In genomic region chr12:98578821-98579220, GRCh38 we compare ENCODE assay signal across 15 cellular contexts. TPM values are rescaled to one million over a fixed set of nuclear protein-coding genes. Genes with fewer than 3 reads are reported as not detected.
DNase-seq lines count a peak whose midpoint lies in the region; ATAC-seq, FAIRE-seq and TF ChIP-seq lines count a peak whose summit lies in the region.
"Had no signal": no experiment of that assay in that cellular context is flagged by ENCODE, and none has a peak within 500 bp of the region (broad histone marks: within the 10 kb centered on the region; RNA-seq: fewer than 3 reads in every experiment).

No MANE protein-coding gene starts in this region.

- POLR2A ChIA-PET in HepG2 (lab: Yijun Ruan, JAX): interaction anchor here (1.0 to 1.9 kb wide), 2 partner anchors 12 to 14 kb away, joined by 4 to 6 read pairs; partner anchors contain the start of gene SLC25A3

- no peaks in the 10 kb centered on the region for H3K4me1 Mint-ChIP-seq in activated T-cell treated with anti-CD3 and anti-CD28 coated beads, Interleukin-2, amount 50 U/mL, for 4 hours (ENCODE audit: low read depth)
- H3K4me1 Mint-ChIP-seq: naive thymus-derived CD8-positive, alpha-beta T cell had no signal

- no peak for TF ChIP-seq CTCF in NB4 (IDR thresholded peaks at IDR 0.05; ENCODE audit: low read depth, low read length)
- TF ChIP-seq CTCF in choroid plexus epithelial cell (conservative IDR thresholded peaks at IDR 0.05; ENCODE audit: low read depth, low read length): no peak
- no peak for TF ChIP-seq CTCF in HepG2 (CRISPR knock-in tag; IDR thresholded peaks at IDR 0.05)
- no peak for TF ChIP-seq CTCF in ovary (IDR thresholded peaks at IDR 0.05)

- in situ Hi-C loops in HepG2 (cut with HindIII; ENCODE audit: extremely low pct_ligation_motif_present, low pct_unique_long_range_greater_than_20kb): no loop called here

- no peaks in the 10 kb centered on the region for H4K20me1 ChIP-seq in HepG2 (ENCODE audit: insufficient read depth, low read length)

- H3K27ac ChIP-seq in HepG2 (ENCODE audit: extremely low read length, insufficient read depth, low read length) (no peak overlapping the region), ovary (no peak overlapping the region)
- H3K27ac ChIP-seq: coronary artery, SK-N-MC had no signal

- no peak for TF ChIP-seq POLR2A in H54 (IDR thresholded peaks at IDR 0.05; ENCODE audit: low read depth, low read length)
- TF ChIP-seq POLR2A in NB4 (IDR thresholded peaks at IDR 0.05; ENCODE audit: extremely low read depth, insufficient read length): no peak
- TF ChIP-seq POLR2A in HepG2 (IDR thresholded peaks at IDR 0.05; ENCODE audit: insufficient read depth in 1 of 2, low read depth in 2 of 2, low read length in 2 of 2): no peak
- TF ChIP-seq POLR2A in ovary (IDR thresholded peaks at IDR 0.05): no peak

- H2AFZ ChIP-seq in HepG2 (ENCODE audit: low read length): peak overlapping the region; percentile 34

- DNase-seq in H54 (ENCODE audit: insufficient read length, low spot score): no peak
- DNase-seq in NB4 (ENCODE audit: low read depth): peak; percentile 42
- peak; percentile 85 for DNase-seq in choroid plexus epithelial cell (ENCODE audit: low read depth)
- no peak for DNase-seq in HepG2 (ENCODE audit: low spot score)
- no peak for DNase-seq in activated T-cell treated with anti-CD3 and anti-CD28 coated beads, Interleukin-2, amount 50 U/mL, for 4 hours
- no peak for DNase-seq in ovary
- DNase-seq: activated CD4-positive, alpha-beta T cell treated with anti-CD3 and anti-CD28 coated beads, Interleukin-2, amount 50 U/mL, for 4 hours; activated T-cell treated with anti-CD3 and anti-CD28 coated beads, Interleukin-2, amount 50 U/mL, for 72 hours; EL; hippocampal formation; left ventricle myocardium superior; naive thymus-derived CD8-positive, alpha-beta T cell had no signal

- CTCF ChIA-PET in HepG2 (lab: Yijun Ruan, JAX; ENCODE audit: low intra/inter-chr PET ratio, low total read pairs): no interaction called here

- H3K4me1 ChIP-seq in HepG2 (ENCODE audit: insufficient read depth, low read length) (peaks cover 34% of the 10 kb centered on the region), ovary (ENCODE audit: insufficient read depth) (no peaks in the 10 kb centered on the region)

- WGBS in HepG2 (ENCODE audit: low lambda C conversion rate): 15% methylated on average over 2 of the region's 2 CpGs
- WGBS in ovary, 3 donors: 65 to 70% (median 70%) methylated on average over 2 of the region's 2 CpGs

- H3K36me3 ChIP-seq in HepG2 (replicated peaks in 1 of 2; ENCODE audit: control insufficient read depth in 1 of 2, insufficient read depth in 2 of 2, low read length in 2 of 2) (no peaks in the 10 kb centered on the region), ovary (no peaks in the 10 kb centered on the region)

- BruUV-seq in HepG2 (replicated peaks; lab: Mats Ljungman, UMichigan): no TSS peak

- H3K4me3 Mint-ChIP-seq in activated T-cell treated with anti-CD3 and anti-CD28 coated beads, Interleukin-2, amount 50 U/mL, for 4 hours: no peak overlapping the region
- H3K4me3 Mint-ChIP-seq: activated T-cell treated with anti-CD3 and anti-CD28 coated beads, Interleukin-2, amount 50 U/mL, for 72 hours; naive thymus-derived CD8-positive, alpha-beta T cell had no signal

- H3K27me3 ChIP-seq in HepG2 (ENCODE audit: control insufficient read depth in 1 of 2, insufficient read depth in 2 of 2, low read length in 2 of 2) (no peaks in the 10 kb centered on the region), ovary (no peaks in the 10 kb centered on the region)

- H3K27me3 Mint-ChIP-seq in activated T-cell treated with anti-CD3 and anti-CD28 coated beads, Interleukin-2, amount 50 U/mL, for 4 hours (ENCODE audit: low read depth): peaks cover 2% of the 10 kb centered on the region

- H3K9me3 Mint-ChIP-seq in activated T-cell treated with anti-CD3 and anti-CD28 coated beads, Interleukin-2, amount 50 U/mL, for 4 hours: no peaks in the 10 kb centered on the region

- H3K9ac ChIP-seq in HepG2 (ENCODE audit: insufficient read depth, low read depth, low read length): 0 out of 2 replicates have a peak overlapping the region, but pooled peaks have one; percentile 19

- peak overlapping the region; percentile 55 for H3K4me2 ChIP-seq in HepG2 (ENCODE audit: low read depth, low read length)

- ATAC-seq in HepG2 (peak; percentile 42), HG03342 (IDR thresholded peaks at IDR 0.05; ENCODE audit: unreplicated experiment) (no peak)
- ATAC-seq in activated T-cell treated with anti-CD3 and anti-CD28 coated beads, Interleukin-2, amount 50 U/mL, for 4 hours: no peak
- ATAC-seq: left ventricle myocardium superior; naive thymus-derived CD8-positive, alpha-beta T cell had no signal

- no peak for TF ChIP-seq RAD21 in HepG2 (CRISPR knock-in tag; IDR thresholded peaks at IDR 0.05)

- no peaks in the 10 kb centered on the region for H3K36me3 Mint-ChIP-seq in activated T-cell treated with anti-CD3 and anti-CD28 coated beads, Interleukin-2, amount 50 U/mL, for 4 hours (ENCODE audit: insufficient read depth)
- H3K36me3 Mint-ChIP-seq: naive thymus-derived CD8-positive, alpha-beta T cell had no signal

- no peaks in the 10 kb centered on the region for H3K9me3 ChIP-seq in HepG2 (ENCODE audit: low read length)
- no peaks in the 10 kb centered on the region for H3K9me3 ChIP-seq in ovary

- intact Hi-C loops in HepG2 (cut with micrococcal nuclease; ENCODE audit: unreplicated experiment) (loop anchor here (1.0 kb wide), 1 partner anchor 12 kb away; no protein-coding TSS in a partner anchor), ovary (cut with DNase I) (loop anchor here in 1 of 4 donors (10.0 kb wide), 1 partner anchor 86 kb away; no protein-coding TSS in a partner anchor)

- H3K79me2 ChIP-seq in HepG2 (ENCODE audit: insufficient read depth, low read length): no peaks in the 10 kb centered on the region

- H3K4me3 ChIP-seq in NB4 (ENCODE audit: low read depth, low read length) (no peak overlapping the region), choroid plexus epithelial cell (ENCODE audit: low read depth, low read length) (no peak overlapping the region), HepG2 (replicated peaks in 1 of 3; ENCODE audit: insufficient read depth in 1 of 3, low read depth in 2 of 3, low read length in 3 of 3) (peak overlapping the region in 1 of 3 experiments; percentile 19; a peak in 1 of 6 replicates), ovary (no peak overlapping the region)
- H3K4me3 ChIP-seq: coronary artery, SK-N-MC had no signal

- FAIRE-seq in H54 (lab: Jason Lieb, UNC): peak; percentile 52
- no peak for FAIRE-seq in HepG2 (lab: Jason Lieb, UNC)

- TF ChIP-seq EP300 in HepG2 (IDR thresholded peaks at IDR 0.05; ENCODE audit: low read depth in 2 of 2, low read length in 2 of 2) (no peak), HepG2 (CRISPR knock-in tag; IDR thresholded peaks at IDR 0.05; ENCODE audit: borderline replicate concordance) (no peak), ovary (IDR thresholded peaks at IDR 0.05) (no peak)

TF ChIP-seq in HepG2, 621 proteins besides CTCF, POLR2A, EP300 and RAD21:
- TF ChIP-seq ZNF274 (CRISPR knock-in tag; IDR thresholded peaks at IDR 0.05) (no peak), NCOR1 (IDR thresholded peaks at IDR 0.05; ENCODE audit: borderline replicate concordance, low read length) (no peak), ELF3 (CRISPR knock-in tag; IDR thresholded peaks at IDR 0.05) (no peak), ADNP (CRISPR knock-in tag; IDR thresholded peaks at IDR 0.05) (no peak), ZNF780A (CRISPR knock-in tag; IDR thresholded peaks at IDR 0.05) (no peak), NR3C1 (CRISPR knock-in tag; IDR thresholded peaks at IDR 0.05) (no peak), RORA (CRISPR knock-in tag; IDR thresholded peaks at IDR 0.05) (no peak), ZNF776 (CRISPR knock-in tag; IDR thresholded peaks at IDR 0.05) (no peak), ZNF724P (CRISPR knock-in tag; IDR thresholded peaks at IDR 0.05; ENCODE audit: borderline replicate concordance) (no peak), NFE2 (CRISPR knock-in tag; IDR thresholded peaks at IDR 0.05) (peak; percentile 34; the same call in 1 of the 2 replicates), RARA (CRISPR knock-in tag; IDR thresholded peaks at IDR 0.05) (peak; percentile 70)

RNA-seq across cellular contexts. Expression of gene SLC25A3, which starts 14.7 kb away (rescaled TPM):
- total RNA-seq in HepG2 (2016; rRNA removed; fragmentation: Illumina TruSeq; extraction: Trizol) (829 and 1,060 TPM in 2 replicates), ovary (100 to 1,000 TPM; 347 to 462 (median 427) TPM)
- 425 and 488 TPM in 2 replicates for total RNA-seq in HepG2 (2016; cell fraction: cytosol; rRNA removed; fragmentation: Illumina TruSeq; extraction: Trizol; ENCODE audit: low read depth)
- total RNA-seq in HepG2 (2016; cell fraction: insoluble cytoplasmic fraction; rRNA removed; fragmentation: Illumina TruSeq; extraction: Trizol): 811 and 963 TPM in 2 replicates
- total RNA-seq in HepG2 (2016; cell fraction: membrane; rRNA removed; fragmentation: Illumina TruSeq; extraction: Trizol): 851 and 910 TPM in 2 replicates
- 375 and 395 TPM in 2 replicates for total RNA-seq in HepG2 (2016; cell fraction: nucleus; rRNA removed; fragmentation: Illumina TruSeq; extraction: Trizol)
- polyA plus RNA-seq in HepG2 (2011; rRNA removed) (223 and 292 TPM in 2 replicates), ovary (100 to 1,000 TPM; 344 to 649 TPM)
- polyA plus RNA-seq in HepG2 (2011; cell fraction: cytosol; rRNA removed): 587 and 610 TPM in 2 replicates
- polyA plus RNA-seq in HepG2 (2011; cell fraction: nucleus; rRNA removed): 315 and 325 TPM in 2 replicates
- polyA plus RNA-seq in HepG2 (2012): 640 and 676 TPM in 2 replicates
- 436 and 459 TPM in 2 replicates for polyA plus RNA-seq in HepG2 (2016; cell fraction: cytosol; fragmentation: Illumina TruSeq; extraction: Trizol; ENCODE audit: low read depth)
- polyA plus RNA-seq in HepG2 (2016; cell fraction: insoluble cytoplasmic fraction; fragmentation: Illumina TruSeq; extraction: Trizol; ENCODE audit: low read depth): 870 and 891 TPM in 2 replicates
- polyA plus RNA-seq in HepG2 (2016; cell fraction: membrane; fragmentation: Illumina TruSeq; extraction: Trizol; ENCODE audit: low read depth): 714 and 777 TPM in 2 replicates
- polyA plus RNA-seq in HepG2 (2016; cell fraction: nucleus; fragmentation: Illumina TruSeq; extraction: Trizol; ENCODE audit: insufficient read depth, low read depth): 544 and 559 TPM in 2 replicates
- 465 and 597 TPM in 2 replicates for polyA minus RNA-seq in HepG2 (2011; rRNA and poly(A)+ RNA removed; ENCODE audit: low replicate concordance)
- 308 and 328 TPM in 2 replicates for polyA minus RNA-seq in HepG2 (2011; cell fraction: cytosol; rRNA and poly(A)+ RNA removed)
- 293 and 298 TPM in 2 replicates for polyA minus RNA-seq in HepG2 (2011; cell fraction: nucleus; rRNA and poly(A)+ RNA removed)
- 100 to 1,000 TPM; 658 to 671 (median 664) TPM for total RNA-seq in activated T-cell treated with anti-CD3 and anti-CD28 coated beads, Interleukin-2, amount 50 U/mL, for 4 hours

Comparison
In these comparisons a context has a peak if more than half of its experiments do, and no peak if none do; other contexts are left out.
1. DNase-seq: peak in NB4 (single experiment) and choroid plexus epithelial cell (single experiment); none in H54 (single experiment), HepG2 (single experiment), activated T-cell treated with anti-CD3 and anti-CD28 coated beads, Interleukin-2, amount 50 U/mL, for 4 hours (single experiment) and ovary (0 of 5).